Comparison of ENCODE assay signal across 10 cellular contexts in genomic region chr12:122830517-122831214, GRCh38. TPM values are rescaled to one million over a fixed set of nuclear protein-coding genes. Genes with fewer than 3 reads are reported as not detected.
A peak's percentile ranks its signal among the peaks of the same experiment; 100 is the strongest.
DNase-seq lines count a peak whose midpoint lies in the region; ATAC-seq and TF ChIP-seq lines count a peak whose summit lies in the region.
"Had no signal": no experiment of that assay in that cellular context is flagged by ENCODE, and none has a peak within 500 bp of the region (broad histone marks: within the 10 kb centered on the region; RNA-seq: fewer than 3 reads in every experiment).

No MANE protein-coding gene starts in this region.

- H3K27me3 ChIP-seq in upper lobe of right lung, result no peaks in the 10 kb centered on the region

- H3K4me1 ChIP-seq in upper lobe of right lung, result peaks cover 11% of the 10 kb centered on the region

- peak; percentile 62 for ATAC-seq in upper lobe of right lung
- no peak for ATAC-seq in HG02642 (IDR thresholded peaks at IDR 0.05; ENCODE audit: poor library complexity, unreplicated experiment)

- H3K9me3 ChIP-seq in upper lobe of right lung, result no peaks in the 10 kb centered on the region

- H3K4me3 ChIP-seq in fibroblast of villous mesenchyme (ENCODE audit: low read depth, low read length), result no peak overlapping the region
- H3K4me3 ChIP-seq in upper lobe of right lung, result no peak overlapping the region

- intact Hi-C loops in upper lobe of right lung (cut with DNase I), result no loop called here

- H3K36me3 ChIP-seq in upper lobe of right lung, result no peaks in the 10 kb centered on the region

- TF ChIP-seq CTCF in fibroblast of villous mesenchyme (IDR thresholded peaks at IDR 0.05; ENCODE audit: insufficient read depth, low read depth, low read length), result no peak
- TF ChIP-seq CTCF in upper lobe of right lung (IDR thresholded peaks at IDR 0.05), result no peak

- peak; percentile 21 for DNase-seq in activated effector memory CD4-positive, alpha-beta T cell treated with anti-CD3 and anti-CD28 coated beads, Interleukin-2, amount 50 U/mL, for 16 hours
- no peak for DNase-seq in activated effector memory CD4-positive, alpha-beta T cell treated with Interleukin-2 at 50 U/mL for 16 hours
- DNase-seq in RPMI7951 (ENCODE audit: low read depth) (peak; percentile 81), fibroblast of villous mesenchyme (ENCODE audit: low read depth) (peak; percentile 89), upper lobe of right lung (no peak), NCI-H2029 (lab: John Stamatoyannopoulos, UW) (no peak), NCI-H510A treated with DMSO at 0.1 percent for 48 hours (lab: John Stamatoyannopoulos, UW) (no peak)
- DNase-seq: caudate nucleus; stimulated activated CD8-positive, alpha-beta memory T cell treated with anti-CD3 and anti-CD28 coated beads, Interleukin-4, amount 100 ng/mL, for 48 hours had no signal

- no peak overlapping the region for H3K27ac ChIP-seq in upper lobe of right lung

RNA-seq across cellular contexts. Expression of gene HIP1R, which starts 4.6 kb away (rescaled TPM):
- total RNA-seq in RPMI7951 (2014; rRNA removed; shearing (Covaris generic)), result 3.8 and 4.2 TPM in 2 replicates
- total RNA-seq in fibroblast of villous mesenchyme (11.2 and 11.9 TPM in 2 replicates), upper lobe of right lung (33.0 TPM)

RNA-seq across cellular contexts. Expression of gene CCDC62, which starts 56.3 kb away (rescaled TPM):
- 0.10 and 0.12 TPM in 2 replicates for total RNA-seq in RPMI7951 (2014; rRNA removed; shearing (Covaris generic))
- total RNA-seq in fibroblast of villous mesenchyme (0.32 and 0.86 TPM in 2 replicates), upper lobe of right lung (0.64 TPM)

Comparison
In these comparisons a context has a peak if more than half of its experiments do, and no peak if none do; other contexts are left out.
1. DNase-seq: peak in activated effector memory CD4-positive, alpha-beta T cell treated with anti-CD3 and anti-CD28 coated beads, Interleukin-2, amount 50 U/mL, for 16 hours (single experiment), RPMI7951 (single experiment) and fibroblast of villous mesenchyme (single experiment); none in activated effector memory CD4-positive, alpha-beta T cell treated with Interleukin-2 at 50 U/mL for 16 hours (single experiment), upper lobe of right lung (single experiment), NCI-H2029 (single experiment) and NCI-H510A treated with DMSO at 0.1 percent for 48 hours (single experiment).